In genomic region chr2:137826373-137827372, GRCh38 we compare ENCODE assay signal across 11 cellular contexts.
A peak's percentile ranks its signal among the peaks of the same experiment; 100 is the strongest.
DNase-seq lines count a peak whose midpoint lies in the region; ATAC-seq and FAIRE-seq lines count a peak whose summit lies in the region.
"Had no signal": no experiment of that assay in that cellular context is flagged by ENCODE, and none has a peak within 500 bp of the region (broad histone marks: within the 10 kb centered on the region; RNA-seq: fewer than 3 reads in every experiment).

No MANE protein-coding gene starts in this region.

- H2AFZ ChIP-seq in GM23248, result no peak overlapping the region

- FAIRE-seq in RCC 7860 (lab: Jason Lieb, UNC), result no peak

- WGBS in GM23248 (ENCODE audit: low coverage in 1 of 2, low lambda C conversion rate in 2 of 2, missing lambda C conversion rate in 2 of 2), 2 experiments, result 18% methylated on average over 5 of the region's 5 CpGs

- intact Hi-C loops in sciatic nerve (cut with DNase I), result no loop called here

- no peak overlapping the region for H3K4me3 ChIP-seq in GM23248
- H3K4me3 ChIP-seq: tibial artery had no signal

- no peak overlapping the region for H3K9ac ChIP-seq in GM23248

- in situ Hi-C loops in GM23248 (cut with MboI), result loop anchor here (25.0 kb wide), 2 partner anchors 914 to 1914 kb away; no protein-coding TSS in a partner anchor

- ATAC-seq in GM21825 (IDR thresholded peaks at IDR 0.05; ENCODE audit: unreplicated experiment) (peak; percentile 94), HG03432 (IDR thresholded peaks at IDR 0.05; ENCODE audit: unreplicated experiment) (peak; percentile 99), sciatic nerve (peak; percentile 73)

- DNase-seq in GM19240 (ENCODE audit: insufficient read length, low spot score) (peak; percentile 5), sciatic nerve (ENCODE audit: low spot score) (no peak), C1 segment of cervical spinal cord (lab: John Stamatoyannopoulos, UW) (no peak), RCC 7860 (ENCODE audit: low spot score) (no peak), GM23248 (no peak)
- DNase-seq: activated T-cell treated with anti-CD3 and anti-CD28 coated beads, Interleukin-2, amount 50 U/mL, for 24 hours; DND-41; NCI-H2227 treated with DMSO at 0.1 percent for 48 hours; tibial artery had no signal

- no peaks in the 10 kb centered on the region for H3K36me3 ChIP-seq in GM23248 (ENCODE audit: low read depth)
- H3K36me3 ChIP-seq: tibial artery had no signal

- no peak overlapping the region for H3K4me2 ChIP-seq in GM23248 (ENCODE audit: unreplicated experiment)

- H3F3A ChIP-seq in GM23248 (ENCODE audit: insufficient read depth), result no peaks in the 10 kb centered on the region

- H3K4me1 ChIP-seq in GM23248 (ENCODE audit: insufficient read depth), result no peaks in the 10 kb centered on the region
- H3K4me1 ChIP-seq: tibial artery had no signal

- H3K9me3 ChIP-seq in GM23248 (ENCODE audit: low read depth), result no peaks in the 10 kb centered on the region
- H3K9me3 ChIP-seq: tibial artery had no signal

- H4K20me1 ChIP-seq in GM23248 (ENCODE audit: insufficient read depth), result no peaks in the 10 kb centered on the region

- H3K79me2 ChIP-seq in GM23248 (ENCODE audit: insufficient read depth), result no peaks in the 10 kb centered on the region

- no peaks in the 10 kb centered on the region for H3K27me3 ChIP-seq in GM23248 (replicated peaks; ENCODE audit: insufficient read depth)
- H3K27me3 ChIP-seq: tibial artery had no signal

- no peak overlapping the region for H3K27ac ChIP-seq in GM23248
- H3K27ac ChIP-seq: tibial artery had no signal

- no peaks in the 10 kb centered on the region for H3K9me2 ChIP-seq in GM23248 (ENCODE audit: insufficient read depth)
